ENCODE assay signal across 9 cellular contexts in genomic region chr9:117704024-117704575, GRCh38. TPM values are rescaled to one million over a fixed set of nuclear protein-coding genes. Genes with fewer than 3 reads are reported as not detected.
DNase-seq lines count a peak whose midpoint lies in the region; ATAC-seq lines count a peak whose summit lies in the region.
"Had no signal": no experiment of that assay in that cellular context is flagged by ENCODE, and none has a peak within 500 bp of the region (broad histone marks: within the 10 kb centered on the region; RNA-seq: fewer than 3 reads in every experiment).

Gene TLR4 (plus strand): TSS chr9:117704403. CDS start chr9:117704473, 70 bp downstream.

- intact Hi-C loops in sciatic nerve (cut with DNase I), result no loop called here

- ATAC-seq in GM21526 (IDR thresholded peaks at IDR 0.05; ENCODE audit: low FRiP score, unreplicated experiment), result peak; percentile 100
- ATAC-seq in sciatic nerve, result peak; percentile 91

- no peak within 1 kb of the TSS for H3K9ac ChIP-seq in HUES48 (ENCODE audit: low read depth, low read length)

- peaks cover 14% of the 10 kb centered on the region for H3K4me1 ChIP-seq in HUES48 (ENCODE audit: control insufficient read depth, insufficient read depth, low read length)

- H3K36me3 ChIP-seq in HUES48 (ENCODE audit: control insufficient read depth, insufficient read depth, low read length), result no peaks in the 10 kb centered on the region

- no peaks in the 10 kb centered on the region for H3K27me3 ChIP-seq in HUES48 (ENCODE audit: control insufficient read depth, insufficient read depth, low read length)

- no peak within 1 kb of the TSS for H3K4me3 ChIP-seq in HUES48 (ENCODE audit: low read depth, low read length)

- DNase-seq in EL, result peak; percentile 88
- DNase-seq in anterior cingulate cortex (lab: John Stamatoyannopoulos, UW), result peak in 48 of 58 donors; percentile 3 to 72 (median 30)
- DNase-seq in hippocampal formation (lab: John Stamatoyannopoulos, UW), result peak; percentile 60 to 83
- peak; percentile 78 for DNase-seq in sciatic nerve (ENCODE audit: low spot score)
- DNase-seq in NCI-H128 (lab: John Stamatoyannopoulos, UW; ENCODE audit: unreplicated experiment), result no peak
- DNase-seq in NCI-H1694 (lab: John Stamatoyannopoulos, UW), result no peak

- H3K27ac ChIP-seq in HUES48 (ENCODE audit: low read depth, low read length), result peak within 1 kb of the TSS; percentile 50

- no peaks in the 10 kb centered on the region for H3K9me3 ChIP-seq in HUES48 (ENCODE audit: control insufficient read depth, insufficient read depth, low read length)

RNA-seq across cellular contexts. Expression of gene TLR4, which starts in this region (rescaled TPM):
- total RNA-seq in sciatic nerve, result 25.3 TPM
- total RNA-seq: T-helper 1 cell treated with Interleukin-12 subunit alpha and Interleukin-12 subunit beta and Interleukin-4 antibody, amounts not matched to agents 30 ng/mL and 1 ng/mL, for 36 hours had no signal

Comparison
In these comparisons a context has a peak if more than half of its experiments do, and no peak if none do; other contexts are left out.
1. DNase-seq: peak in EL (single experiment), anterior cingulate cortex (48 of 58), hippocampal formation (2 of 2) and sciatic nerve (single experiment); none in NCI-H128 (single experiment) and NCI-H1694 (single experiment).